Comparison of ENCODE assay signal across 16 cellular contexts in genomic region chr6:117870477-117871243, GRCh38. TPM values are rescaled to one million over a fixed set of nuclear protein-coding genes. Genes with fewer than 3 reads are reported as not detected.
DNase-seq lines count a peak whose midpoint lies in the region; ATAC-seq and TF ChIP-seq lines count a peak whose summit lies in the region.
"Had no signal": no experiment of that assay in that cellular context is flagged by ENCODE, and none has a peak within 500 bp of the region (broad histone marks: within the 10 kb centered on the region; RNA-seq: fewer than 3 reads in every experiment).

No MANE protein-coding gene starts in this region.

- no peak overlapping the region for H3K27ac Mint-ChIP-seq in immature natural killer cell
- H3K27ac Mint-ChIP-seq: naive B cell, type B pancreatic cell had no signal

- H3K4me2 ChIP-seq in MM.1S (ENCODE audit: low read depth, low read length) (peak overlapping the region; percentile 77), osteoblast (ENCODE audit: insufficient read depth, low read length) (no peak overlapping the region)

- no peaks in the 10 kb centered on the region for H3K4me1 Mint-ChIP-seq in immature natural killer cell
- H3K4me1 Mint-ChIP-seq: naive B cell had no signal

- H3K79me2 ChIP-seq in MM.1S (ENCODE audit: low read length), result no peaks in the 10 kb centered on the region
- no peaks in the 10 kb centered on the region for H3K79me2 ChIP-seq in osteoblast (ENCODE audit: insufficient read depth, low read length)

- no peak overlapping the region for H3K4me3 Mint-ChIP-seq in immature natural killer cell
- H3K4me3 Mint-ChIP-seq: naive B cell, type B pancreatic cell had no signal

- peaks cover 17% of the 10 kb centered on the region for H3F3A ChIP-seq in MM.1S (ENCODE audit: insufficient read depth, low read length)

- peak overlapping the region; percentile 74; the same call in 1 of the 2 replicates for H3K27ac ChIP-seq in MM.1S (ENCODE audit: low read length)
- H3K27ac ChIP-seq in osteoblast (ENCODE audit: low read depth, low read length), result no peak overlapping the region
- H3K27ac ChIP-seq in adrenal gland, result no peak overlapping the region

- H4K20me1 ChIP-seq in MM.1S (ENCODE audit: insufficient read depth, low read length) (no peaks in the 10 kb centered on the region), osteoblast (ENCODE audit: insufficient read depth, low read length) (no peaks in the 10 kb centered on the region)

- peak overlapping the region; percentile 38; the same call in 1 of the 2 replicates for H3K9ac ChIP-seq in MM.1S (ENCODE audit: low read length)

- TF ChIP-seq CTCF in MM.1S (IDR thresholded peaks at IDR 0.05; ENCODE audit: low read length) (no peak), osteoblast (IDR thresholded peaks at IDR 0.05; ENCODE audit: extremely low read depth, low read depth, low read length) (no peak), adrenal gland (IDR thresholded peaks at IDR 0.05) (no peak)

- ATAC-seq in GM18517 (IDR thresholded peaks at IDR 0.05; ENCODE audit: unreplicated experiment), result peak; percentile 85
- peak; percentile 73 for ATAC-seq in GM19467 (IDR thresholded peaks at IDR 0.05; ENCODE audit: unreplicated experiment)
- peak; percentile 79 for ATAC-seq in HG02943 (IDR thresholded peaks at IDR 0.05; ENCODE audit: low read depth, unreplicated experiment)

- 72 to 80% (median 75%) methylated on average over 4 of the region's 4 CpGs for WGBS in adrenal gland, 4 donors

- H3K4me1 ChIP-seq in MM.1S (ENCODE audit: low read length), result peaks cover 18% of the 10 kb centered on the region
- no peaks in the 10 kb centered on the region for H3K4me1 ChIP-seq in osteoblast (ENCODE audit: insufficient read depth, low read length)
- no peaks in the 10 kb centered on the region for H3K4me1 ChIP-seq in adrenal gland (replicated peaks in 1 of 2)
- H3K4me1 ChIP-seq: BE2C had no signal

- H3K36me3 ChIP-seq in MM.1S (replicated peaks; ENCODE audit: insufficient read depth, low read length), result no peaks in the 10 kb centered on the region
- H3K36me3 ChIP-seq in osteoblast (ENCODE audit: insufficient read depth, low read length), result no peaks in the 10 kb centered on the region
- no peaks in the 10 kb centered on the region for H3K36me3 ChIP-seq in adrenal gland (replicated peaks in 1 of 2)
- H3K36me3 ChIP-seq: BE2C had no signal

- TF ChIP-seq POLR2A in adrenal gland (IDR thresholded peaks at IDR 0.05), result no peak

- H2AFZ ChIP-seq in MM.1S (ENCODE audit: low read length) (peak overlapping the region; percentile 51), osteoblast (ENCODE audit: low read length) (no peak overlapping the region)

- intact Hi-C loops in adrenal gland (cut with DNase I), result no loop called here

- H3K9me3 Mint-ChIP-seq in immature natural killer cell, result peaks cover 0 to 9% (median 3%) of the 10 kb centered on the region in 6 donors
- H3K9me3 Mint-ChIP-seq: type B pancreatic cell had no signal

- H3K9me2 ChIP-seq in MM.1S (replicated peaks; ENCODE audit: insufficient read depth, low read length), result no peaks in the 10 kb centered on the region

- DNase-seq in MM.1S, result peak; percentile 64
- DNase-seq in immature natural killer cell, result no peak
- no peak for DNase-seq in osteoblast (ENCODE audit: insufficient read length, low spot score, missing footprints)
- no peak for DNase-seq in adrenal gland
- DNase-seq in NCI-H1105 treated with DMSO at 0.1 percent for 48 hours (lab: John Stamatoyannopoulos, UW), result no peak
- DNase-seq: BE2C, dermis blood vessel endothelial cell, naive B cell, NCI-H1694 had no signal

- H3K27me3 ChIP-seq in MM.1S (replicated peaks; ENCODE audit: insufficient read depth, low read length) (no peaks in the 10 kb centered on the region), osteoblast (ENCODE audit: insufficient read depth, low read length) (no peaks in the 10 kb centered on the region), adrenal gland (no peaks in the 10 kb centered on the region)

- peak overlapping the region; percentile 56 for H3K4me3 ChIP-seq in MM.1S (ENCODE audit: low read length)
- H3K4me3 ChIP-seq in osteoblast (ENCODE audit: insufficient read depth, low read length), result no peak overlapping the region
- no peak overlapping the region for H3K4me3 ChIP-seq in adrenal gland

- H3K9me3 ChIP-seq in MM.1S (replicated peaks; ENCODE audit: insufficient read depth, low read length) (no peaks in the 10 kb centered on the region), osteoblast (ENCODE audit: low read depth, low read length) (no peaks in the 10 kb centered on the region), adrenal gland (replicated peaks in 1 of 3) (no peaks in the 10 kb centered on the region)
- H3K9me3 ChIP-seq: BE2C had no signal

- peaks cover 0 to 4% (median 0%) of the 10 kb centered on the region in 3 donors for H3K27me3 Mint-ChIP-seq in immature natural killer cell (ENCODE audit: low read depth in 3 of 3)
- H3K27me3 Mint-ChIP-seq: naive B cell, type B pancreatic cell had no signal

- no peaks in the 10 kb centered on the region for H3K36me3 Mint-ChIP-seq in immature natural killer cell
- H3K36me3 Mint-ChIP-seq: naive B cell, type B pancreatic cell had no signal

RNA-seq across cellular contexts. Expression of gene SLC35F1, which starts 36.4 kb away (rescaled TPM):
- polyA plus RNA-seq in immature natural killer cell, result not detected
- total RNA-seq in osteoblast, result under 0.01 TPM in 1 of 2 replicates, not detected in the other
- total RNA-seq in adrenal gland, result 1 to 10 TPM in 6 of 8 donors, under 1 TPM in 2; 0.50 to 3.3 (median 1.7) TPM
- 1 to 10 TPM in 2 of 3 donors, under 1 TPM in 1; 0.32 to 4.0 (median 1.5) TPM for polyA plus RNA-seq in adrenal gland
- total RNA-seq: activated CD8-positive, alpha-beta memory T cell treated with anti-CD3 and anti-CD28 coated beads for 36 hours; dermis blood vessel endothelial cell; HT-29; T-helper 1 cell treated with Interleukin-12 subunit alpha and Interleukin-12 subunit beta and Interleukin-4 antibody, amounts not matched to agents 30 ng/mL and 1 ng/mL, for 36 hours had no signal
